10 cellular contexts compared by ENCODE assay signal in genomic region chr1:21319447-21320407, GRCh38. TPM values are rescaled to one million over a fixed set of nuclear protein-coding genes. Genes with fewer than 3 reads are reported as not detected.
A peak's percentile ranks its signal among the peaks of the same experiment; 100 is the strongest.
DNase-seq lines count a peak whose midpoint lies in the region; ATAC-seq and TF ChIP-seq lines count a peak whose summit lies in the region.
"Had no signal": no experiment of that assay in that cellular context is flagged by ENCODE, and none has a peak within 500 bp of the region (broad histone marks: within the 10 kb centered on the region; RNA-seq: fewer than 3 reads in every experiment).

No MANE protein-coding gene starts in this region.

- peaks cover 20 to 35% of the 10 kb centered on the region in 2 donors for H3K36me3 Mint-ChIP-seq in CD14-positive monocyte

- no peak overlapping the region for H3K9ac ChIP-seq in parathyroid adenoma

- H3K27ac Mint-ChIP-seq in CD14-positive monocyte: peak overlapping the region in 6 of 7 donors; percentile 37 to 78 (median 76)
- H3K27ac Mint-ChIP-seq: activated naive CD8-positive, alpha-beta T cell treated with anti-CD3 and anti-CD28 coated beads, Interleukin-2, amount 10 ng/mL, durations not matched to agents 7 days and 5 days had no signal

- no peak overlapping the region for H3K4me2 ChIP-seq in parathyroid adenoma (ENCODE audit: low read length)

- no peak overlapping the region for H2AFZ ChIP-seq in parathyroid adenoma

- H3K27me3 ChIP-seq in SJCRH30: no peaks in the 10 kb centered on the region
- no peaks in the 10 kb centered on the region for H3K27me3 ChIP-seq in parathyroid adenoma (ENCODE audit: control insufficient read depth, insufficient read depth, low read length)

- ATAC-seq in GM18511 (IDR thresholded peaks at IDR 0.05; ENCODE audit: unreplicated experiment) (no peak), HG03139 (IDR thresholded peaks at IDR 0.05; ENCODE audit: unreplicated experiment) (no peak)

- intact Hi-C loops in CD14-positive monocyte (cut with micrococcal nuclease): loop anchor here in 1 of 2 donors (2.0 kb wide), 1 partner anchor 17 kb away; no protein-coding TSS in a partner anchor

- peaks cover 53% of the 10 kb centered on the region for H3K4me1 Mint-ChIP-seq in CD14-positive monocyte

- peaks cover 65% of the 10 kb centered on the region for H3K4me1 ChIP-seq in SJCRH30
- peaks cover 32% of the 10 kb centered on the region for H3K4me1 ChIP-seq in parathyroid adenoma

- no peak overlapping the region for H3K4me3 Mint-ChIP-seq in CD14-positive monocyte
- H3K4me3 Mint-ChIP-seq: activated naive CD8-positive, alpha-beta T cell treated with anti-CD3 and anti-CD28 coated beads, Interleukin-2, amount 10 ng/mL, durations not matched to agents 7 days and 5 days had no signal

- peaks cover 5 to 13% (median 12%) of the 10 kb centered on the region in 3 donors for H3K27me3 Mint-ChIP-seq in CD14-positive monocyte (ENCODE audit: low read depth in 3 of 3)
- H3K27me3 Mint-ChIP-seq: activated naive CD8-positive, alpha-beta T cell treated with anti-CD3 and anti-CD28 coated beads, Interleukin-2, amount 10 ng/mL, durations not matched to agents 7 days and 5 days had no signal

- H3K36me3 ChIP-seq in SJCRH30 (no peaks in the 10 kb centered on the region), parathyroid adenoma (ENCODE audit: control insufficient read depth, insufficient read depth, low read length) (no peaks in the 10 kb centered on the region)

- DNase-seq in CD14-positive monocyte (ENCODE audit: low spot score) (no peak), SJCRH30 (peak; percentile 78 to 81), fibroblast of peridontal ligament (ENCODE audit: extremely low read depth) (peak; percentile 38), NCI-H446 treated with DMSO at 0.1 percent for 48 hours (lab: John Stamatoyannopoulos, UW) (no peak), SW 1271 (lab: John Stamatoyannopoulos, UW) (no peak)
- DNase-seq: activated naive CD8-positive, alpha-beta T cell treated with anti-CD3 and anti-CD28 coated beads, Interleukin-2, amount 10 ng/mL, durations not matched to agents 7 days and 5 days had no signal

- peaks cover 0 to 3% (median 0%) of the 10 kb centered on the region in 7 donors for H3K9me3 Mint-ChIP-seq in CD14-positive monocyte
- H3K9me3 Mint-ChIP-seq: activated naive CD8-positive, alpha-beta T cell treated with anti-CD3 and anti-CD28 coated beads, Interleukin-2, amount 10 ng/mL, durations not matched to agents 7 days and 5 days had no signal

- H3K79me2 ChIP-seq in parathyroid adenoma: peaks cover 40% of the 10 kb centered on the region

- H3K4me3 ChIP-seq in SJCRH30: peak overlapping the region; percentile 28
- H3K4me3 ChIP-seq in parathyroid adenoma (ENCODE audit: low read depth, low read length): no peak overlapping the region
- H3K4me3 ChIP-seq: SK-N-MC had no signal

- no peak for TF ChIP-seq CTCF in CD14-positive monocyte (IDR thresholded peaks at IDR 0.05)
- no peak for TF ChIP-seq CTCF in parathyroid adenoma (IDR thresholded peaks at IDR 0.05)

- no peaks in the 10 kb centered on the region for H3K9me3 ChIP-seq in SJCRH30 (replicated peaks)
- H3K9me3 ChIP-seq in parathyroid adenoma (ENCODE audit: control insufficient read depth, low read length): no peaks in the 10 kb centered on the region

- H3K27ac ChIP-seq in SJCRH30 (peak overlapping the region; percentile 68), parathyroid adenoma (peak overlapping the region; percentile 74)
- H3K27ac ChIP-seq: SK-N-MC had no signal

RNA-seq across cellular contexts. Expression of gene ECE1, which starts 29.5 kb away (rescaled TPM):
- 10 to 100 TPM; 10.6 to 23.3 TPM for polyA plus RNA-seq in CD14-positive monocyte
- total RNA-seq in SJCRH30 (2014; rRNA removed; shearing (Covaris generic)): 73.2 and 74.5 TPM in 2 replicates

Comparison
In these comparisons a context has a peak if more than half of its experiments do, and no peak if none do; other contexts are left out.
1. DNase-seq: peak in SJCRH30 (2 of 2) and fibroblast of peridontal ligament (single experiment); none in CD14-positive monocyte (single experiment), NCI-H446 treated with DMSO at 0.1 percent for 48 hours (single experiment) and SW 1271 (0 of 2).